32 cellular contexts compared by ENCODE assay signal in the genomic region with DNA sequence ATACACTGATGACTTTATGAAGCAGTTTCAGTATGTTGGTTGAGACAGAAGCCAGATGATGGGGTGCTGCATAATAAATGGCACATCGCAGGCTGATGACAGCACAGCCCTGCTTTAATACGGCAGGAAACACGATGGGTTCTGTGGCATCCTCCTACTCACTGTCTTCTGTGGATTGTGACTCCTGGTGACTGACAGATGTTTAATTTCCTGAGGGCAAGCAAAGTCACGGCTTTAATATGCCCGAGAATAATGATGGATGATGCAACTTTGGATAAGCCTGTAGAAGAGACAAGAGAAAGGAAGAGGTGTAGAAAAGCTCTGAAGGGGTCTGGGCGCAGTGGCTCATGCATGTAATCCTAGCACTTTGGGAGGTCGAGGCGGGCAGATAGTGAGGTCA.
A peak's percentile ranks its signal among the peaks of the same experiment; 100 is the strongest.
DNase-seq lines count a peak whose midpoint lies in the region; ATAC-seq and TF ChIP-seq lines count a peak whose summit lies in the region.
"Had no signal": no experiment of that assay in that cellular context is flagged by ENCODE, and none has a peak within 500 bp of the region (broad histone marks: within the 10 kb centered on the region; RNA-seq: fewer than 3 reads in every experiment).

No MANE protein-coding gene starts in this region.

- no peak overlapping the region for H3K4me2 ChIP-seq in neural progenitor cell
- H3K4me2 ChIP-seq: PC-9 had no signal

- no peak overlapping the region for H3K4me3 ChIP-seq in heart right ventricle
- H3K4me3 ChIP-seq in ectodermal cell (ENCODE audit: insufficient read depth, low read depth, low read length) = no peak overlapping the region
- H3K4me3 ChIP-seq in neural progenitor cell = no peak overlapping the region
- H3K4me3 ChIP-seq: GM23248, PC-9, SJSA1 had no signal

- peaks cover 10% of the 10 kb centered on the region for H3K9me3 Mint-ChIP-seq in neural progenitor cell

- H3K9ac ChIP-seq in neural progenitor cell = no peak overlapping the region
- H3K9ac ChIP-seq: GM23248 had no signal

- TF ChIP-seq CTCF in heart right ventricle (IDR thresholded peaks at IDR 0.05) (no peak), neural progenitor cell (IDR thresholded peaks at IDR 0.05) (no peak)

- H3K79me2 ChIP-seq in neural progenitor cell (ENCODE audit: low read depth) = no peaks in the 10 kb centered on the region

- H3K27ac ChIP-seq in heart right ventricle = no peak overlapping the region
- peak overlapping the region; percentile 67 for H3K27ac ChIP-seq in ectodermal cell (ENCODE audit: insufficient read depth, low read depth, low read length, poor library complexity, severe bottlenecking)
- peak overlapping the region; percentile 79 for H3K27ac ChIP-seq in neural progenitor cell
- H3K27ac ChIP-seq: 22Rv1, GM23248, HL-60, PC-9, SJSA1 had no signal

- DNase-seq in left cardiac atrium = no peak
- no peak for DNase-seq in heart right ventricle
- no peak for DNase-seq in neural progenitor cell (ENCODE audit: low spot score)
- DNase-seq in NCI-H226 = no peak
- DNase-seq in HCEC 1CT = no peak
- no peak for DNase-seq in NCI-H2081 treated with DMSO at 0.1 percent for 48 hours (lab: John Stamatoyannopoulos, UW)
- DNase-seq: ACHN; BE2C; CD8-positive, alpha-beta memory T cell; DMS153; DND-41; H9; HFFc6; Karpas-422; MV-4-11; NCI-H1105; NCI-H1436 treated with DMSO at 0.1 percent for 48 hours; NCI-H187 treated with DMSO at 0.1 percent for 48 hours; NCI-H2107; NCI-H446; NCI-H524 treated with DMSO at 0.1 percent for 48 hours; NCI-H774; NK-92 treated with Interleukin-12 subunit alpha and Interleukin-12 subunit beta, amount 100 ng/mL, for 24 hours; PC-9; Right ventricle myocardium superior; RPMI8226 had no signal

- 68 to 71% methylated on average over 8 of the region's 8 CpGs for WGBS in heart right ventricle, 2 donors
- WGBS in ectodermal cell, 2 experiments = 91 to 92% methylated on average over 8 of the region's 8 CpGs

- H3K4me1 Mint-ChIP-seq in neural progenitor cell = peaks cover 16% of the 10 kb centered on the region
- H3K4me1 Mint-ChIP-seq: CD14-positive monocyte; CD8-positive, alpha-beta memory T cell had no signal

- intact Hi-C loops in left cardiac atrium (cut with DNase I) = no loop called here
- intact Hi-C loops in heart right ventricle (cut with DNase I) = no loop called here

- H3K36me3 Mint-ChIP-seq in neural progenitor cell = peaks cover 3% of the 10 kb centered on the region
- H3K36me3 Mint-ChIP-seq: CD14-positive monocyte; CD8-positive, alpha-beta memory T cell had no signal

- no peak overlapping the region for H2AFZ ChIP-seq in neural progenitor cell (replicated peaks)
- H2AFZ ChIP-seq: GM23248, PC-9 had no signal

- peaks cover 0 to 10% (median 0%) of the 10 kb centered on the region in 9 donors for H3K4me1 ChIP-seq in heart right ventricle
- peaks cover 9% of the 10 kb centered on the region for H3K4me1 ChIP-seq in ectodermal cell (ENCODE audit: control insufficient read depth, insufficient read depth, low read length)
- peaks cover 18% of the 10 kb centered on the region for H3K4me1 ChIP-seq in neural progenitor cell
- H3K4me1 ChIP-seq: BE2C, SJSA1 had no signal

- no peak overlapping the region for H3K27ac Mint-ChIP-seq in neural progenitor cell
- H3K27ac Mint-ChIP-seq: CD8-positive, alpha-beta memory T cell; H9; HFFc6 had no signal

- H3K36me3 ChIP-seq in heart right ventricle (no peaks in the 10 kb centered on the region), ectodermal cell (ENCODE audit: control insufficient read depth, insufficient read depth, low read length) (no peaks in the 10 kb centered on the region), neural progenitor cell (no peaks in the 10 kb centered on the region)
- H3K36me3 ChIP-seq: BE2C, SJSA1 had no signal

- ATAC-seq in left cardiac atrium = peak; percentile 15 to 75
- ATAC-seq in heart right ventricle = no peak

- no peaks in the 10 kb centered on the region for H4K20me1 ChIP-seq in neural progenitor cell (ENCODE audit: low read depth)

- no peaks in the 10 kb centered on the region for H3K9me3 ChIP-seq in heart right ventricle
- no peaks in the 10 kb centered on the region for H3K9me3 ChIP-seq in ectodermal cell (ENCODE audit: control insufficient read depth, low read length)
- no peaks in the 10 kb centered on the region for H3K9me3 ChIP-seq in neural progenitor cell (ENCODE audit: low read depth)
- H3K9me3 ChIP-seq: BE2C, SJSA1 had no signal

- H3K27me3 ChIP-seq in heart right ventricle (no peaks in the 10 kb centered on the region), ectodermal cell (ENCODE audit: control insufficient read depth, insufficient read depth, low read length, poor library complexity, severe bottlenecking) (no peaks in the 10 kb centered on the region), neural progenitor cell (no peaks in the 10 kb centered on the region)
- H3K27me3 ChIP-seq: BE2C, SJSA1 had no signal

- peaks cover 14% of the 10 kb centered on the region for H3F3A ChIP-seq in neural progenitor cell (ENCODE audit: low read depth)

- H3K4me3 Mint-ChIP-seq in neural progenitor cell = no peak overlapping the region
- H3K4me3 Mint-ChIP-seq: CD14-positive monocyte; CD8-positive, alpha-beta memory T cell; H9; HFFc6 had no signal

- peaks cover 4% of the 10 kb centered on the region for H3K27me3 Mint-ChIP-seq in neural progenitor cell (ENCODE audit: insufficient read depth, low read depth)

Comparison
In these comparisons a context has a peak if more than half of its experiments do, and no peak if none do; other contexts are left out.
1. ATAC-seq: peak in left cardiac atrium (2 of 2); none in heart right ventricle (0 of 8).
2. H3K27ac ChIP-seq: peak in ectodermal cell (single experiment) and neural progenitor cell (single experiment); none in heart right ventricle (0 of 10).